ENCODE assay signal across 22 cellular contexts in genomic region chr4:139807483-139807882, GRCh38.
"Had no signal": no experiment of that assay in that cellular context is flagged by ENCODE, and none has a peak within 500 bp of the region (broad histone marks: within the 10 kb centered on the region; RNA-seq: fewer than 3 reads in every experiment).

No MANE protein-coding gene starts in this region.

- H3K4me3 Mint-ChIP-seq: effector memory CD8-positive, alpha-beta T cell; naive thymus-derived CD8-positive, alpha-beta T cell; stimulated activated effector memory CD8-positive, alpha-beta T cell treated with anti-CD3 and anti-CD28 coated beads, Interleukin-12 subunit alpha, Interleukin-12 subunit beta, amount 100 ng/mL, for 72 hours; type B pancreatic cell had no signal

- H3K27ac ChIP-seq: gastrocnemius medialis, pancreas, sigmoid colon, stomach, tibial artery had no signal

- H3K36me3 Mint-ChIP-seq: stimulated activated effector memory CD8-positive, alpha-beta T cell treated with anti-CD3 and anti-CD28 coated beads, Interleukin-12 subunit alpha, Interleukin-12 subunit beta, amount 100 ng/mL, for 72 hours had no signal

- H3K4me1 Mint-ChIP-seq: stimulated activated effector memory CD8-positive, alpha-beta T cell treated with anti-CD3 and anti-CD28 coated beads, Interleukin-12 subunit alpha, Interleukin-12 subunit beta, amount 100 ng/mL, for 72 hours had no signal

- FAIRE-seq: endometrium, keratinocyte, pancreas, urothelium cell line had no signal

- H3K9me3 ChIP-seq: pancreas had no signal

- ATAC-seq: effector memory CD8-positive, alpha-beta T cell; gastrocnemius medialis; naive thymus-derived CD8-positive, alpha-beta T cell; stimulated activated effector memory CD8-positive, alpha-beta T cell treated with anti-CD3 and anti-CD28 coated beads, Interleukin-12 subunit alpha, Interleukin-12 subunit beta, amount 100 ng/mL, for 72 hours had no signal

- H3K9me3 Mint-ChIP-seq: stimulated activated effector memory CD8-positive, alpha-beta T cell treated with anti-CD3 and anti-CD28 coated beads, Interleukin-12 subunit alpha, Interleukin-12 subunit beta, amount 100 ng/mL, for 72 hours; type B pancreatic cell had no signal

- H3K4me3 ChIP-seq: gastrocnemius medialis, pancreas, sigmoid colon, stomach, tibial artery had no signal

- H3K4me1 ChIP-seq: pancreas had no signal

- H3K27ac Mint-ChIP-seq: effector memory CD8-positive, alpha-beta T cell; naive thymus-derived CD8-positive, alpha-beta T cell; stimulated activated effector memory CD8-positive, alpha-beta T cell treated with anti-CD3 and anti-CD28 coated beads, Interleukin-12 subunit alpha, Interleukin-12 subunit beta, amount 100 ng/mL, for 72 hours had no signal

- H3K36me3 ChIP-seq: gastrocnemius medialis, pancreas, sigmoid colon, stomach, tibial artery had no signal

- DNase-seq: caudate nucleus; cerebellar nuclear complex; cortex of kidney; effector memory CD8-positive, alpha-beta T cell; foreskin fibroblast; gastrocnemius medialis; head of caudate nucleus; mesendoderm; naive thymus-derived CD8-positive, alpha-beta T cell; occipital lobe; pancreas; sigmoid colon; stimulated activated CD4-positive, alpha-beta T cell treated with anti-CD3 and anti-CD28 coated beads, Interleukin-2, amount 100 ng/mL, for 24 hours; stimulated activated CD4-positive, alpha-beta T cell treated with anti-CD3 and anti-CD28 coated beads, Interleukin-4, amount 100 ng/mL, for 24 hours; stimulated activated naive CD4-positive, alpha-beta T cell treated with Interleukin-2 at 50 U/mL for 16 hours; stomach; tibial artery had no signal

- H3K27me3 ChIP-seq: gastrocnemius medialis, pancreas, sigmoid colon, stomach, tibial artery had no signal

- H3K27me3 Mint-ChIP-seq: type B pancreatic cell had no signal
